ENCODE assay signal across 18 cellular contexts in the genomic region with DNA sequence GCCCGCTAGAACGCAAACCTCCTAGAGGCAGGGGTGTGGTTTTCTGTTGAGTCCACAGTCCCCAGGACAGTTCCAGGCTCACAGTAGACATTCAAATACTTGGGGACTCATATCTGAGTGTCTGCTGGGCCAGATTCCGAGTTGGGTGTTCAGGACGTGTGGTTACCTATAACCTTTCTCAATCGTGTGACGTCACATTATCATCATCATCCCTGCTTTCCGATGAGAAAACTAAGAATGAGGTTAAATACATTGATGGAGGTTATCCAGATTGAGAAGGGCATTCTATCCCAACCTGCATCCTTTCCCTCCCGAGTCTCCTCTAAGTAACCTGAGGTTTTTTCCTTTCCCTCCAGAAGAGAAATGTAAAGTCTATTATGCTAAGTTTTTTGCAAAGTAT.
"Had no signal": no experiment of that assay in that cellular context is flagged by ENCODE, and none has a peak within 500 bp of the region (broad histone marks: within the 10 kb centered on the region; RNA-seq: fewer than 3 reads in every experiment).

No MANE protein-coding gene starts in this region.

- ATAC-seq: effector memory CD8-positive, alpha-beta T cell; foreskin keratinocyte; naive thymus-derived CD8-positive, alpha-beta T cell; psoas muscle; sciatic nerve had no signal

- H3K27ac ChIP-seq: foreskin keratinocyte, hepatocyte, neutrophil, psoas muscle, spleen, suprapubic skin, thyroid gland had no signal

- DNase-seq: effector memory CD8-positive, alpha-beta T cell; erythroblast; foreskin keratinocyte; kidney; mesendoderm; naive thymus-derived CD8-positive, alpha-beta T cell; psoas muscle; retina; spleen; stimulated activated CD4-positive, alpha-beta T cell treated with anti-CD3 and anti-CD28 coated beads, Interleukin-15, amount 100 ng/mL, for 24 hours; stimulated activated CD4-positive, alpha-beta T cell treated with anti-CD3 and anti-CD28 coated beads, Interleukin-1b, Interleukin-23, amount 100 ng/mL, for 48 hours; stimulated activated CD4-positive, alpha-beta T cell treated with anti-CD3 and anti-CD28 coated beads, Interleukin-4, amount 100 ng/mL, for 4 hours; stimulated activated naive CD4-positive, alpha-beta T cell treated with Interleukin-2 at 50 U/mL for 16 hours; thyroid gland had no signal
